In genomic region chr11:19571906-19572305, GRCh38 we compare ENCODE assay signal across 29 cellular contexts.
"Had no signal": no experiment of that assay in that cellular context is flagged by ENCODE, and none has a peak within 500 bp of the region (broad histone marks: within the 10 kb centered on the region; RNA-seq: fewer than 3 reads in every experiment).

No MANE protein-coding gene starts in this region.

- DNase-seq: activated CD4-positive, alpha-beta memory T cell treated with anti-CD3 and anti-CD28 coated beads for 36 hours; activated CD4-positive, alpha-beta T cell treated with anti-CD3 and anti-CD28 coated beads for 36 hours; activated CD4-positive, alpha-beta T cell treated with anti-CD3 and anti-CD28 coated beads, Interleukin-2, amount 10 ng/mL, durations not matched to agents 24 days and 14 days; activated CD4-positive, CD25-positive, alpha-beta regulatory T cell; activated CD4-positive, CD25-positive, alpha-beta regulatory T cell treated with anti-CD3 and anti-CD28 coated beads, Interleukin-2, amount 50 U/mL, for 72 hours; activated CD8-positive, alpha-beta memory T cell treated with anti-CD3 and anti-CD28 coated beads, Interleukin-2, amount 10 ng/mL, durations not matched to agents 7 days and 5 days; activated CD8-positive, alpha-beta memory T cell treated with anti-CD3 and anti-CD28 coated beads, Interleukin-2, amount 50 U/mL, for 4 hours; activated CD8-positive, alpha-beta T cell treated with anti-CD3 and anti-CD28 coated beads, Interleukin-2, amount 10 ng/mL, durations not matched to agents 7 days and 5 days; activated effector memory CD4-positive, alpha-beta T cell treated with anti-CD3 and anti-CD28 coated beads, Interleukin-2, amount 50 U/mL, for 16 hours; activated naive CD4-positive, alpha-beta T cell treated with anti-CD3 and anti-CD28 coated beads for 36 hours; activated naive CD8-positive, alpha-beta T cell treated with anti-CD3 and anti-CD28 coated beads for 36 hours; activated naive CD8-positive, alpha-beta T cell treated with anti-CD3 and anti-CD28 coated beads, Interleukin-2, amount 50 U/mL, for 24 hours; activated T-cell treated with anti-CD3 and anti-CD28 coated beads, Interleukin-2, amount 50 U/mL, for 1 hour; activated T-cell treated with anti-CD3 and anti-CD28 coated beads, Interleukin-2, amount 50 U/mL, for 48 hours; central memory CD4-positive, alpha-beta T cell; colonic mucosa; effector CD4-positive, alpha-beta T cell; effector memory CD8-positive, alpha-beta T cell; erythroblast; foreskin keratinocyte; gastrocnemius medialis; glutamatergic neuron; heart left ventricle; T-helper 2 cell had no signal

- H3K4me3 Mint-ChIP-seq: activated CD4-positive, alpha-beta memory T cell treated with anti-CD3 and anti-CD28 coated beads for 36 hours; activated CD4-positive, alpha-beta T cell treated with anti-CD3 and anti-CD28 coated beads for 36 hours; activated CD4-positive, alpha-beta T cell treated with anti-CD3 and anti-CD28 coated beads, Interleukin-2, amount 10 ng/mL, durations not matched to agents 24 days and 14 days; activated CD8-positive, alpha-beta memory T cell treated with anti-CD3 and anti-CD28 coated beads, Interleukin-2, amount 10 ng/mL, durations not matched to agents 7 days and 5 days; activated CD8-positive, alpha-beta T cell treated with anti-CD3 and anti-CD28 coated beads, Interleukin-2, amount 10 ng/mL, durations not matched to agents 7 days and 5 days; activated naive CD4-positive, alpha-beta T cell treated with anti-CD3 and anti-CD28 coated beads for 36 hours; activated naive CD4-positive, alpha-beta T cell treated with anti-CD3 and anti-CD28 coated beads, Interleukin-2, amount 50 U/mL, for 24 hours; activated naive CD8-positive, alpha-beta T cell treated with anti-CD3 and anti-CD28 coated beads for 36 hours; activated naive CD8-positive, alpha-beta T cell treated with anti-CD3 and anti-CD28 coated beads, Interleukin-2, amount 50 U/mL, for 24 hours; activated T-helper 1 cell treated with anti-CD3 and anti-CD28 coated beads, Interleukin-12 subunit alpha, Interleukin-12 subunit beta, Interleukin-2, Interleukin-4 antibody, amounts not matched to agents 30 ng/mL and 10 ng/mL and 1 ng/mL, durations not matched to agents 14 hours and 24 hours and 36 hours; brain; dendritic cell treated with granulocyte-macrophage colony-stimulating factor and Interleukin-4, amounts not matched to agents 40 ng/mL and 50 ng/mL, for 4 days; effector memory CD8-positive, alpha-beta T cell had no signal

- H3K9me3 Mint-ChIP-seq: activated CD4-positive, alpha-beta memory T cell treated with anti-CD3 and anti-CD28 coated beads for 36 hours; activated CD4-positive, alpha-beta T cell treated with anti-CD3 and anti-CD28 coated beads, Interleukin-2, amount 10 ng/mL, durations not matched to agents 24 days and 14 days; activated naive CD4-positive, alpha-beta T cell treated with anti-CD3 and anti-CD28 coated beads for 36 hours; activated naive CD4-positive, alpha-beta T cell treated with anti-CD3 and anti-CD28 coated beads, Interleukin-2, amount 50 U/mL, for 24 hours; activated naive CD8-positive, alpha-beta T cell treated with anti-CD3 and anti-CD28 coated beads for 36 hours; activated naive CD8-positive, alpha-beta T cell treated with anti-CD3 and anti-CD28 coated beads, Interleukin-2, amount 50 U/mL, for 24 hours; activated T-helper 1 cell treated with anti-CD3 and anti-CD28 coated beads, Interleukin-12 subunit alpha, Interleukin-12 subunit beta, Interleukin-2, Interleukin-4 antibody, amounts not matched to agents 30 ng/mL and 10 ng/mL and 1 ng/mL, durations not matched to agents 14 hours and 24 hours and 36 hours; activated T-helper 2 cell treated with anti-CD3 and anti-CD28 coated beads, Interferon-gamma antibody, Interleukin-2, Interleukin-4, amounts not matched to agents 10 μg/mL and 5 μg/mL and 100 μg/mL, durations not matched to agents 14 hours and 24 hours and 36 hours; dendritic cell treated with granulocyte-macrophage colony-stimulating factor and Interleukin-4, amounts not matched to agents 40 ng/mL and 50 ng/mL, for 4 days; effector memory CD8-positive, alpha-beta T cell had no signal

- H3K27ac Mint-ChIP-seq: activated CD4-positive, alpha-beta memory T cell treated with anti-CD3 and anti-CD28 coated beads for 36 hours; activated CD4-positive, alpha-beta T cell treated with anti-CD3 and anti-CD28 coated beads for 36 hours; activated CD4-positive, alpha-beta T cell treated with anti-CD3 and anti-CD28 coated beads, Interleukin-2, amount 10 ng/mL, durations not matched to agents 24 days and 14 days; activated CD8-positive, alpha-beta memory T cell treated with anti-CD3 and anti-CD28 coated beads, Interleukin-2, amount 10 ng/mL, durations not matched to agents 7 days and 5 days; activated CD8-positive, alpha-beta T cell treated with anti-CD3 and anti-CD28 coated beads, Interleukin-2, amount 10 ng/mL, durations not matched to agents 7 days and 5 days; activated naive CD4-positive, alpha-beta T cell treated with anti-CD3 and anti-CD28 coated beads for 36 hours; activated naive CD4-positive, alpha-beta T cell treated with anti-CD3 and anti-CD28 coated beads, Interleukin-2, amount 50 U/mL, for 24 hours; activated naive CD8-positive, alpha-beta T cell treated with anti-CD3 and anti-CD28 coated beads for 36 hours; activated naive CD8-positive, alpha-beta T cell treated with anti-CD3 and anti-CD28 coated beads, Interleukin-2, amount 50 U/mL, for 24 hours; activated T-helper 1 cell treated with anti-CD3 and anti-CD28 coated beads, Interleukin-12 subunit alpha, Interleukin-12 subunit beta, Interleukin-2, Interleukin-4 antibody, amounts not matched to agents 30 ng/mL and 10 ng/mL and 1 ng/mL, durations not matched to agents 14 hours and 24 hours and 36 hours; activated T-helper 2 cell treated with anti-CD3 and anti-CD28 coated beads, Interferon-gamma antibody, Interleukin-2, Interleukin-4, amounts not matched to agents 10 μg/mL and 5 μg/mL and 100 μg/mL, durations not matched to agents 14 hours and 24 hours and 36 hours; brain; dendritic cell treated with granulocyte-macrophage colony-stimulating factor and Interleukin-4, amounts not matched to agents 40 ng/mL and 50 ng/mL, for 4 days; effector memory CD8-positive, alpha-beta T cell had no signal

- H3K36me3 Mint-ChIP-seq: activated CD4-positive, alpha-beta memory T cell treated with anti-CD3 and anti-CD28 coated beads for 36 hours; activated CD8-positive, alpha-beta memory T cell treated with anti-CD3 and anti-CD28 coated beads, Interleukin-2, amount 10 ng/mL, durations not matched to agents 7 days and 5 days; activated naive CD4-positive, alpha-beta T cell treated with anti-CD3 and anti-CD28 coated beads, Interleukin-2, amount 50 U/mL, for 24 hours; activated naive CD8-positive, alpha-beta T cell treated with anti-CD3 and anti-CD28 coated beads for 36 hours; brain had no signal

- H3K4me1 Mint-ChIP-seq: activated CD4-positive, alpha-beta T cell treated with anti-CD3 and anti-CD28 coated beads for 36 hours; activated CD4-positive, alpha-beta T cell treated with anti-CD3 and anti-CD28 coated beads, Interleukin-2, amount 10 ng/mL, durations not matched to agents 24 days and 14 days; activated CD8-positive, alpha-beta memory T cell treated with anti-CD3 and anti-CD28 coated beads, Interleukin-2, amount 10 ng/mL, durations not matched to agents 7 days and 5 days; activated naive CD4-positive, alpha-beta T cell treated with anti-CD3 and anti-CD28 coated beads, Interleukin-2, amount 50 U/mL, for 24 hours; activated naive CD8-positive, alpha-beta T cell treated with anti-CD3 and anti-CD28 coated beads for 36 hours; activated naive CD8-positive, alpha-beta T cell treated with anti-CD3 and anti-CD28 coated beads, Interleukin-2, amount 50 U/mL, for 24 hours had no signal
